Comparison of ENCODE assay signal across 8 cellular contexts in genomic region chr9:27499481-27499880, GRCh38. TPM values are rescaled to one million over a fixed set of nuclear protein-coding genes. Genes with fewer than 3 reads are reported as not detected.
DNase-seq lines count a peak whose midpoint lies in the region; ATAC-seq and TF ChIP-seq lines count a peak whose summit lies in the region.
"Had no signal": no experiment of that assay in that cellular context is flagged by ENCODE, and none has a peak within 500 bp of the region (broad histone marks: within the 10 kb centered on the region; RNA-seq: fewer than 3 reads in every experiment).

No MANE protein-coding gene starts in this region.

- H3K9ac ChIP-seq in neuronal stem cell (ENCODE audit: low read depth, low read length, poor library complexity): no peak overlapping the region

- no peaks in the 10 kb centered on the region for H3K27me3 ChIP-seq in neuronal stem cell (ENCODE audit: control insufficient read depth in 3 of 3, insufficient read depth in 3 of 3, low read depth in 1 of 3, low read length in 3 of 3)

- peak overlapping the region; percentile 7 for H3K27ac Mint-ChIP-seq in osteocyte (ENCODE audit: unreplicated experiment)

- H3K14ac ChIP-seq in neuronal stem cell (ENCODE audit: low read length): no peak overlapping the region

- peaks cover 24 to 35% of the 10 kb centered on the region in 2 donors for H3K4me1 ChIP-seq in neuronal stem cell (ENCODE audit: control insufficient read depth in 2 of 2, insufficient read depth in 1 of 2, low read depth in 1 of 2, low read length in 2 of 2)

- H2BK5ac ChIP-seq in neuronal stem cell (ENCODE audit: low read length): no peak overlapping the region

- H3K36me3 Mint-ChIP-seq in osteocyte (ENCODE audit: unreplicated experiment): no peaks in the 10 kb centered on the region

- H3K4me3 Mint-ChIP-seq in osteocyte (ENCODE audit: unreplicated experiment): no peak overlapping the region

- peaks cover 14% of the 10 kb centered on the region for H3K27me3 Mint-ChIP-seq in osteocyte (ENCODE audit: unreplicated experiment)

- H3K9me3 ChIP-seq in neuronal stem cell (replicated peaks in 1 of 2; ENCODE audit: control insufficient read depth in 2 of 2, insufficient read depth in 1 of 2, low read depth in 1 of 2, low read length in 2 of 2): peaks cover 2% of the 10 kb centered on the region in 2 donors

- H4K8ac ChIP-seq in neuronal stem cell (ENCODE audit: low read depth, low read length): no peak overlapping the region

- ATAC-seq in GM18870 (IDR thresholded peaks at IDR 0.05; ENCODE audit: unreplicated experiment): peak; percentile 73
- ATAC-seq in HG03432 (IDR thresholded peaks at IDR 0.05; ENCODE audit: unreplicated experiment): peak; percentile 75

- H3K4me3 ChIP-seq in neuronal stem cell (ENCODE audit: low read length in 2 of 2): no peak overlapping the region

- H3K27ac ChIP-seq in neuronal stem cell (replicated peaks; ENCODE audit: low read length): no peak overlapping the region
- H3K27ac ChIP-seq: HL-60 had no signal

- no peaks in the 10 kb centered on the region for H3K9me3 Mint-ChIP-seq in osteocyte (ENCODE audit: unreplicated experiment)

- H2AK5ac ChIP-seq in neuronal stem cell (ENCODE audit: low read depth, low read length): no peak overlapping the region

- H3K18ac ChIP-seq in neuronal stem cell (ENCODE audit: low read length): no peak overlapping the region

- H3K36me3 ChIP-seq in neuronal stem cell (replicated peaks in 1 of 2; ENCODE audit: control insufficient read depth in 2 of 2, insufficient read depth in 2 of 2, low read length in 2 of 2): peaks cover 0 to 7% of the 10 kb centered on the region in 2 donors

- no peak overlapping the region for H2BK12ac ChIP-seq in neuronal stem cell (ENCODE audit: low read length)

- no peaks in the 10 kb centered on the region for H3K79me1 ChIP-seq in neuronal stem cell (ENCODE audit: low read depth, low read length)

- DNase-seq in amniotic epithelial cell (ENCODE audit: low read depth) (peak; percentile 44), osteocyte (ENCODE audit: extremely low spot score, unreplicated experiment) (no peak), epidermal melanocyte (ENCODE audit: insufficient read length, low spot score) (no peak), Ammon's horn (ENCODE audit: low spot score) (no peak), neuronal stem cell (ENCODE audit: low spot score) (no peak)

- H2BK120ac ChIP-seq in neuronal stem cell (ENCODE audit: low read depth, low read length): no peak overlapping the region

- H4K91ac ChIP-seq in neuronal stem cell (ENCODE audit: low read depth, low read length, poor library complexity): no peak overlapping the region

- H3K4me1 Mint-ChIP-seq in osteocyte (ENCODE audit: unreplicated experiment): peaks cover 10% of the 10 kb centered on the region

- no peak overlapping the region for H3K23ac ChIP-seq in neuronal stem cell (ENCODE audit: low read depth, low read length, poor library complexity)

- no peak overlapping the region for H3K4ac ChIP-seq in neuronal stem cell (ENCODE audit: low read length)

- WGBS in neuronal stem cell (ENCODE audit: extremely low coverage in 2 of 2, insufficient read length in 2 of 2, insufficient replicate concordance in 1 of 2), 2 donors: no CpG with 5 or more reads among the region's 2 CpGs

- H2AFZ ChIP-seq in neuronal stem cell (ENCODE audit: low read length): no peak overlapping the region

- H3K4me2 ChIP-seq in neuronal stem cell (ENCODE audit: insufficient read depth, low read length, poor library complexity, severe bottlenecking): no peak overlapping the region

- TF ChIP-seq CTCF in osteocyte (IDR thresholded peaks at IDR 0.05): no peak

- no peak overlapping the region for H2BK15ac ChIP-seq in neuronal stem cell (ENCODE audit: low read length)

RNA-seq across cellular contexts. Expression of gene IFNK, which starts 24.6 kb away (rescaled TPM):
- not detected in 2 replicates for total RNA-seq in osteocyte
- polyA plus RNA-seq in neuronal stem cell (2013, experiment 1 of 2): not detected
- not detected for polyA plus RNA-seq in neuronal stem cell (2013, experiment 2 of 2)

RNA-seq across cellular contexts. Expression of gene MOB3B, which starts 30.1 kb away (rescaled TPM):
- total RNA-seq in osteocyte: 7.5 and 7.6 TPM in 2 replicates
- polyA plus RNA-seq in neuronal stem cell (2013, experiment 1 of 2): 20.2 TPM
- polyA plus RNA-seq in neuronal stem cell (2013, experiment 2 of 2): 20.9 TPM
